In genomic region chr2:118747637-118748036, GRCh38 we compare ENCODE assay signal across 18 cellular contexts.
"Had no signal": no experiment of that assay in that cellular context is flagged by ENCODE, and none has a peak within 500 bp of the region (broad histone marks: within the 10 kb centered on the region; RNA-seq: fewer than 3 reads in every experiment).

No MANE protein-coding gene starts in this region.

- DNase-seq: Karpas-422, KG1, MM.1S, NCI-H1092 treated with DMSO at 0.1 percent for 48 hours, NCI-H1436, NCI-H187, NCI-H2029, NCI-H2081 treated with DMSO at 0.1 percent for 48 hours, NCI-H2171, NCI-H226, NCI-H446, NCI-H510A, NCI-H524 treated with DMSO at 0.1 percent for 48 hours, NCI-H69, NCI-H774, RPMI8226, SHP77, SK-N-SH had no signal

- H3K9me3 ChIP-seq: SK-N-SH had no signal
